In genomic region chr9:22022396-22022795, GRCh38 we compare ENCODE assay signal across 4 cellular contexts.
"Had no signal": no experiment of that assay in that cellular context is flagged by ENCODE, and none has a peak within 500 bp of the region (broad histone marks: within the 10 kb centered on the region; RNA-seq: fewer than 3 reads in every experiment).

No MANE protein-coding gene starts in this region.

- ATAC-seq: GM23338, HCT116 had no signal

- H3K4me1 ChIP-seq: HAP-1 had no signal

- H3K36me3 ChIP-seq: HAP-1 had no signal

- H3K4me3 ChIP-seq: GM23248, GM23338, HAP-1 had no signal

- H3K27ac ChIP-seq: GM23248 had no signal
